ENCODE assay signal across 1 cellular context in genomic region chr12:70334742-70335141, GRCh38.
TF ChIP-seq lines count a peak whose summit lies in the region.

No MANE protein-coding gene starts in this region.

TF ChIP-seq in HepG2, 621 proteins besides CTCF, POLR2A, EP300 and RAD21:
- TF ChIP-seq RBM22 (optimal IDR thresholded peaks at IDR 0.05; ENCODE audit: low read length) (peak; percentile 65), DNMT3B (CRISPR knock-in tag; conservative IDR thresholded peaks at IDR 0.05) (no peak)
